9 cellular contexts compared by ENCODE assay signal in the genomic region with DNA sequence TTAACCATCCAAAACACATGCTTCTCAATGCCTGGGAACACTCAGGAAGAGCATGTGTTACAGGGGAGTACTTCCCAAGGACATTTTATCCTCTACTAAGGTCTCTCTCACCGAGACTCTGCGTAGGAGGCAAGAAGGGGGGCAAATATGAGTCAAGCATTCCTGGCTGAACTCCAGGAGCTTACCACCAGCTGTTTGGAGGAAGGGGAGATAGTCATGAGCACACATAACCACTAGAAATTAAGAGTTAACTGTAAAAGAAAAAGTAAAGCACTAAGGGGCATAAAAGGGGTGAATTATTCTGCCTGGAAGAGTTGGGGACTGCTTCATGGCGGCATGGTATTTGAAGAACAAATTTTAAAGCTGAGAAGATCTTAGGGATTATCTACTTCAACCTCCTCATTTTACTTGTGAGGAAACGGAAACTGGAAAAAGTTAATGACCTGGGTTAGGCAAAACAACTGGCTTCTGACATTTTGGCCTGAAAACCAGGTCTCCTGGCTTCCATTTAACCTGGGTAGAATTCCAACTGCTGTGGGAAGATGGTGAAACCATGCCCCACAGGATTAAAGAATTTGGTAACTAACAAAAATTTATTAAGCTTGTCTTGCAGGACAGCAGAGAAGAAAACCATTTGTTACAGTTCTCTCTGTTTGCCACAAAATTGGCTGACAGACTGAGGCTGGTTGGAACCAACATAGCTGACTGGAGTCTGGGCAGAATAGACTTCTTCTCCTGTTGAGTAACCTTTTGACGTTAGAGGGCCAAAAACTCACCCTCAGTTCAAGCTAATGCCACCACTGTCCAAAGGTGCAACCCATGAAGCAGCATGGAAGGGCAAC.
A peak's percentile ranks its signal among the peaks of the same experiment; 100 is the strongest.
DNase-seq lines count a peak whose midpoint lies in the region; ATAC-seq, FAIRE-seq and TF ChIP-seq lines count a peak whose summit lies in the region.
"Had no signal": no experiment of that assay in that cellular context is flagged by ENCODE, and none has a peak within 500 bp of the region (broad histone marks: within the 10 kb centered on the region; RNA-seq: fewer than 3 reads in every experiment).

No MANE protein-coding gene starts in this region.

- peak in 1 of 2 donors; percentile 71 for TF ChIP-seq EP300 in tibial nerve (IDR thresholded peaks at IDR 0.05)

- H3K4me1 Mint-ChIP-seq in astrocyte (ENCODE audit: low read depth, unreplicated experiment), result peaks cover 62% of the 10 kb centered on the region

- H3K79me2 ChIP-seq in astrocyte (ENCODE audit: insufficient read depth, low read length), result peaks cover 2% of the 10 kb centered on the region

- no peaks in the 10 kb centered on the region for H3K36me3 ChIP-seq in astrocyte (ENCODE audit: insufficient read depth, low read length)
- no peaks in the 10 kb centered on the region for H3K36me3 ChIP-seq in tibial nerve

- H3K27ac Mint-ChIP-seq in astrocyte (ENCODE audit: unreplicated experiment), result peak overlapping the region; percentile 95

- no peak for FAIRE-seq in astrocyte (lab: Jason Lieb, UNC)

- peak overlapping the region; percentile 24 for H2AFZ ChIP-seq in astrocyte (ENCODE audit: low read depth, low read length)

- TF ChIP-seq CTCF in astrocyte (IDR thresholded peaks at IDR 0.05; ENCODE audit: insufficient read depth, low read depth, low read length) (no peak), tibial nerve (IDR thresholded peaks at IDR 0.05) (no peak)

- ATAC-seq in HG03175 (IDR thresholded peaks at IDR 0.05; ENCODE audit: unreplicated experiment) (no peak), HG03354 (IDR thresholded peaks at IDR 0.05; ENCODE audit: poor library complexity, severe bottlenecking, unreplicated experiment) (no peak)

- WGBS in tibial nerve, 2 donors, result 29 to 34% methylated on average over 5 of the region's 5 CpGs

- peak overlapping the region; percentile 70 for H3K4me2 ChIP-seq in astrocyte (ENCODE audit: low read length)

- H3K36me3 Mint-ChIP-seq in astrocyte (ENCODE audit: low read depth, unreplicated experiment), result peaks cover 5% of the 10 kb centered on the region

- peak overlapping the region; percentile 31 for H3K4me3 Mint-ChIP-seq in astrocyte (ENCODE audit: unreplicated experiment)

- no peaks in the 10 kb centered on the region for H3K27me3 Mint-ChIP-seq in astrocyte (ENCODE audit: low read depth, unreplicated experiment)

- peak overlapping the region; percentile 34 for H3K27ac ChIP-seq in astrocyte (ENCODE audit: low read depth, low read length)
- H3K27ac ChIP-seq in tibial nerve, result peak overlapping the region in 3 of 4 donors; percentile 32 to 35 (median 34)

- DNase-seq in NCI-H82 (lab: John Stamatoyannopoulos, UW), result peak; percentile 31
- no peak for DNase-seq in NCI-H82 treated with DMSO at 0.1 percent for 48 hours (lab: John Stamatoyannopoulos, UW; ENCODE audit: unreplicated experiment)
- DNase-seq in astrocyte (ENCODE audit: low read depth), result peak; percentile 94
- DNase-seq in iris pigment epithelial cell (ENCODE audit: low read depth), result peak; percentile 97
- DNase-seq in tibial nerve (ENCODE audit: low spot score in 2 of 2), result peak in 1 of 2 donors; percentile 52
- no peak for DNase-seq in Ammon's horn (ENCODE audit: low spot score)
- DNase-seq: cerebellar nuclear complex had no signal

- peaks cover 10% of the 10 kb centered on the region for H3K4me1 ChIP-seq in astrocyte (ENCODE audit: insufficient read depth, low read length)
- peaks cover 0 to 32% (median 12%) of the 10 kb centered on the region in 4 donors for H3K4me1 ChIP-seq in tibial nerve

- H3K9me3 ChIP-seq in astrocyte (ENCODE audit: insufficient read depth, low read depth, low read length) (no peaks in the 10 kb centered on the region), tibial nerve (no peaks in the 10 kb centered on the region)

- peak overlapping the region; percentile 9 for H3K9ac ChIP-seq in astrocyte (ENCODE audit: low read length)

- no peaks in the 10 kb centered on the region for H3K9me3 Mint-ChIP-seq in astrocyte (ENCODE audit: unreplicated experiment)

- H3K4me3 ChIP-seq in astrocyte (ENCODE audit: insufficient read depth, low read depth, low read length) (peak overlapping the region; percentile 20), tibial nerve (no peak overlapping the region)

- no peak for TF ChIP-seq POLR2A in tibial nerve (IDR thresholded peaks at IDR 0.05)

- no peaks in the 10 kb centered on the region for H3K27me3 ChIP-seq in astrocyte (ENCODE audit: insufficient read depth, low read length)
- no peaks in the 10 kb centered on the region for H3K27me3 ChIP-seq in tibial nerve

- H4K20me1 ChIP-seq in astrocyte (ENCODE audit: insufficient read depth, low read length), result no peaks in the 10 kb centered on the region

Comparison
In these comparisons a context has a peak if more than half of its experiments do, and no peak if none do; other contexts are left out.
1. DNase-seq: peak in NCI-H82 (single experiment), astrocyte (single experiment) and iris pigment epithelial cell (single experiment); none in NCI-H82 treated with DMSO at 0.1 percent for 48 hours (single experiment) and Ammon's horn (single experiment).